Comparison of ENCODE assay signal across 24 cellular contexts in the genomic region with DNA sequence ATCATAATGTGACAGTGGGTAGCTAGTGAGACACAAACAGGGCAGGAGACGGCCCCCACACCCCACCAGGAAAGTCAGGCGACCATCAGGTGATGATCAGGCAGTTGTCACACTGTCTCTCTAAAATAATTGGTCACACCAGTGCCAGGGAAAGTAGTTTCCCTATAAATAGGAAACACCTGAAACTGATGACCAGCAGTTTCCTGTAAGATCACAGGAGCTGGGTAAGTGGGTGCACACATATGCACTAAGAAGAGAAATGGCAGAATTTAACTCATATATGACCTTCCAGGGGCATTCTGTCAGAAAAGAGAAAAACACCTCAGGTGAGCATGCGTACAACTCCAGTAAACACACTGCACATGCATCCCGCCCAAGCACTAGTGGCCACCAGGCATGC.
"Had no signal": no experiment of that assay in that cellular context is flagged by ENCODE, and none has a peak within 500 bp of the region (broad histone marks: within the 10 kb centered on the region; RNA-seq: fewer than 3 reads in every experiment).

No MANE protein-coding gene starts in this region.

- H3K27me3 Mint-ChIP-seq: activated CD4-positive, alpha-beta memory T cell treated with anti-CD3 and anti-CD28 coated beads, Interleukin-2, amount 10 ng/mL, durations not matched to agents 7 days and 5 days; activated CD4-positive, alpha-beta T cell treated with anti-CD3 and anti-CD28 coated beads, Interleukin-2, amount 10 ng/mL, durations not matched to agents 7 days and 5 days; activated naive CD4-positive, alpha-beta T cell treated with anti-CD3 and anti-CD28 coated beads, Interleukin-2, amount 10 ng/mL, durations not matched to agents 7 days and 5 days; activated naive CD8-positive, alpha-beta T cell treated with anti-CD3 and anti-CD28 coated beads, Interleukin-2, amount 10 ng/mL, durations not matched to agents 7 days and 5 days; activated T-cell treated with anti-CD3 and anti-CD28 coated beads, Interleukin-2, amount 50 U/mL, for 24 hours had no signal

- H3K4me3 Mint-ChIP-seq: activated CD4-positive, alpha-beta memory T cell treated with anti-CD3 and anti-CD28 coated beads, Interleukin-2, amount 10 ng/mL, durations not matched to agents 7 days and 5 days; activated CD4-positive, alpha-beta T cell treated with anti-CD3 and anti-CD28 coated beads, Interleukin-2, amount 10 ng/mL, durations not matched to agents 7 days and 5 days; activated naive CD4-positive, alpha-beta T cell treated with anti-CD3 and anti-CD28 coated beads, Interleukin-2, amount 10 ng/mL, durations not matched to agents 7 days and 5 days; activated naive CD8-positive, alpha-beta T cell treated with anti-CD3 and anti-CD28 coated beads, Interleukin-2, amount 10 ng/mL, durations not matched to agents 7 days and 5 days; activated T-cell treated with anti-CD3 and anti-CD28 coated beads, Interleukin-2, amount 50 U/mL, for 24 hours; activated T-cell treated with anti-CD3 and anti-CD28 coated beads, Interleukin-2, amount 50 U/mL, for 72 hours; endodermal cell had no signal

- H3K27ac ChIP-seq: body of pancreas, colonic mucosa had no signal

- ATAC-seq: activated naive CD4-positive, alpha-beta T cell treated with anti-CD3 and anti-CD28 coated beads, Interleukin-2, amount 50 U/mL, for 72 hours; activated T-cell treated with anti-CD3 and anti-CD28 coated beads, Interleukin-2, amount 50 U/mL, for 72 hours; body of pancreas; esophagus mucosa had no signal

- H3K4me1 ChIP-seq: body of pancreas, colonic mucosa had no signal

- H3K9me3 ChIP-seq: body of pancreas, colonic mucosa had no signal

- H3K9me3 Mint-ChIP-seq: activated CD4-positive, alpha-beta T cell treated with anti-CD3 and anti-CD28 coated beads, Interleukin-2, amount 10 ng/mL, durations not matched to agents 7 days and 5 days had no signal

- H3K4me3 ChIP-seq: body of pancreas, colonic mucosa had no signal

- H3K36me3 ChIP-seq: colonic mucosa had no signal

- DNase-seq: activated CD4-positive, alpha-beta memory T cell treated with anti-CD3 and anti-CD28 coated beads, Interleukin-2, amount 10 ng/mL, durations not matched to agents 7 days and 5 days; activated CD4-positive, alpha-beta T cell treated with anti-CD3 and anti-CD28 coated beads for 1 hour; activated CD4-positive, alpha-beta T cell treated with anti-CD3 and anti-CD28 coated beads for 4 hours; activated CD4-positive, alpha-beta T cell treated with anti-CD3 and anti-CD28 coated beads, Interleukin-2, amount 10 ng/mL, durations not matched to agents 7 days and 5 days; activated CD4-positive, alpha-beta T cell treated with anti-CD3 and anti-CD28 coated beads, Interleukin-2, amount 50 U/mL, for 4 hours; activated CD8-positive, alpha-beta memory T cell treated with anti-CD3 and anti-CD28 coated beads, Interleukin-2, amount 50 U/mL, for 48 hours; activated gamma-delta T cell; activated naive CD4-positive, alpha-beta T cell; activated naive CD4-positive, alpha-beta T cell treated with anti-CD3 and anti-CD28 coated beads, Interleukin-2, amount 10 ng/mL, durations not matched to agents 7 days and 5 days; activated naive CD8-positive, alpha-beta T cell treated with anti-CD3 and anti-CD28 coated beads, Interleukin-2, amount 10 ng/mL, durations not matched to agents 7 days and 5 days; activated T-cell treated with anti-CD3 and anti-CD28 coated beads for 4 hours; activated T-cell treated with anti-CD3 and anti-CD28 coated beads, Interleukin-2, amount 50 U/mL, for 24 hours; activated T-cell treated with anti-CD3 and anti-CD28 coated beads, Interleukin-2, amount 50 U/mL, for 72 hours; aorta; body of pancreas; caudate nucleus; colonic mucosa; effector memory CD4-positive, alpha-beta T cell; endodermal cell; foreskin fibroblast; head of caudate nucleus; T-helper 2 cell had no signal

- H3K27me3 ChIP-seq: body of pancreas, colonic mucosa had no signal

- H3K4me1 Mint-ChIP-seq: activated CD4-positive, alpha-beta memory T cell treated with anti-CD3 and anti-CD28 coated beads, Interleukin-2, amount 10 ng/mL, durations not matched to agents 7 days and 5 days; activated CD4-positive, alpha-beta T cell treated with anti-CD3 and anti-CD28 coated beads, Interleukin-2, amount 10 ng/mL, durations not matched to agents 7 days and 5 days; activated naive CD4-positive, alpha-beta T cell treated with anti-CD3 and anti-CD28 coated beads, Interleukin-2, amount 10 ng/mL, durations not matched to agents 7 days and 5 days; activated naive CD8-positive, alpha-beta T cell treated with anti-CD3 and anti-CD28 coated beads, Interleukin-2, amount 10 ng/mL, durations not matched to agents 7 days and 5 days had no signal

- H3K27ac Mint-ChIP-seq: activated CD4-positive, alpha-beta memory T cell treated with anti-CD3 and anti-CD28 coated beads, Interleukin-2, amount 10 ng/mL, durations not matched to agents 7 days and 5 days; activated CD4-positive, alpha-beta T cell treated with anti-CD3 and anti-CD28 coated beads, Interleukin-2, amount 10 ng/mL, durations not matched to agents 7 days and 5 days; activated naive CD4-positive, alpha-beta T cell treated with anti-CD3 and anti-CD28 coated beads, Interleukin-2, amount 10 ng/mL, durations not matched to agents 7 days and 5 days; activated naive CD4-positive, alpha-beta T cell treated with anti-CD3 and anti-CD28 coated beads, Interleukin-2, amount 50 U/mL, for 72 hours; activated naive CD8-positive, alpha-beta T cell treated with anti-CD3 and anti-CD28 coated beads, Interleukin-2, amount 10 ng/mL, durations not matched to agents 7 days and 5 days; activated T-cell treated with anti-CD3 and anti-CD28 coated beads, Interleukin-2, amount 50 U/mL, for 24 hours; activated T-cell treated with anti-CD3 and anti-CD28 coated beads, Interleukin-2, amount 50 U/mL, for 72 hours; endodermal cell had no signal

- H3K36me3 Mint-ChIP-seq: activated naive CD4-positive, alpha-beta T cell treated with anti-CD3 and anti-CD28 coated beads, Interleukin-2, amount 10 ng/mL, durations not matched to agents 7 days and 5 days; activated naive CD4-positive, alpha-beta T cell treated with anti-CD3 and anti-CD28 coated beads, Interleukin-2, amount 50 U/mL, for 72 hours; activated naive CD8-positive, alpha-beta T cell treated with anti-CD3 and anti-CD28 coated beads, Interleukin-2, amount 10 ng/mL, durations not matched to agents 7 days and 5 days had no signal
